Comparison of ENCODE assay signal across 30 cellular contexts in genomic region chr18:62071071-62071470, GRCh38.
"Had no signal": no experiment of that assay in that cellular context is flagged by ENCODE, and none has a peak within 500 bp of the region (broad histone marks: within the 10 kb centered on the region; RNA-seq: fewer than 3 reads in every experiment).

No MANE protein-coding gene starts in this region.

- H3K4me3 Mint-ChIP-seq: activated CD4-positive, alpha-beta memory T cell treated with anti-CD3 and anti-CD28 coated beads, Interleukin-2, amount 10 ng/mL, durations not matched to agents 7 days and 5 days; activated CD8-positive, alpha-beta memory T cell treated with anti-CD3 and anti-CD28 coated beads, Interleukin-2, amount 10 ng/mL, durations not matched to agents 7 days and 5 days; activated naive CD8-positive, alpha-beta T cell treated with anti-CD3 and anti-CD28 coated beads for 36 hours; central memory CD8-positive, alpha-beta T cell; T-cell; T-helper 17 cell had no signal

- H3K4me1 Mint-ChIP-seq: activated CD4-positive, alpha-beta memory T cell treated with anti-CD3 and anti-CD28 coated beads, Interleukin-2, amount 10 ng/mL, durations not matched to agents 7 days and 5 days; activated CD8-positive, alpha-beta memory T cell treated with anti-CD3 and anti-CD28 coated beads, Interleukin-2, amount 10 ng/mL, durations not matched to agents 7 days and 5 days; activated naive CD8-positive, alpha-beta T cell treated with anti-CD3 and anti-CD28 coated beads for 36 hours; central memory CD8-positive, alpha-beta T cell; T-cell; T-helper 17 cell had no signal

- H3K27me3 Mint-ChIP-seq: activated CD4-positive, alpha-beta memory T cell treated with anti-CD3 and anti-CD28 coated beads, Interleukin-2, amount 10 ng/mL, durations not matched to agents 7 days and 5 days; activated CD8-positive, alpha-beta memory T cell treated with anti-CD3 and anti-CD28 coated beads, Interleukin-2, amount 10 ng/mL, durations not matched to agents 7 days and 5 days; activated naive CD8-positive, alpha-beta T cell treated with anti-CD3 and anti-CD28 coated beads for 36 hours; central memory CD8-positive, alpha-beta T cell; T-cell; T-helper 17 cell had no signal

- H3K27ac Mint-ChIP-seq: activated CD4-positive, alpha-beta memory T cell treated with anti-CD3 and anti-CD28 coated beads, Interleukin-2, amount 10 ng/mL, durations not matched to agents 7 days and 5 days; activated CD8-positive, alpha-beta memory T cell treated with anti-CD3 and anti-CD28 coated beads, Interleukin-2, amount 10 ng/mL, durations not matched to agents 7 days and 5 days; activated naive CD8-positive, alpha-beta T cell treated with anti-CD3 and anti-CD28 coated beads for 36 hours; T-cell; T-helper 17 cell had no signal

- DNase-seq: activated CD4-positive, alpha-beta memory T cell treated with anti-CD3 and anti-CD28 coated beads, Interleukin-2, amount 10 ng/mL, durations not matched to agents 7 days and 5 days; activated CD4-positive, alpha-beta T cell treated with anti-CD3 and anti-CD28 coated beads for 1 hour; activated CD4-positive, alpha-beta T cell treated with anti-CD3 and anti-CD28 coated beads for 48 hours; activated CD4-positive, CD25-positive, alpha-beta regulatory T cell; activated CD8-positive, alpha-beta memory T cell treated with anti-CD3 and anti-CD28 coated beads for 24 hours; activated CD8-positive, alpha-beta memory T cell treated with anti-CD3 and anti-CD28 coated beads, Interleukin-2, amount 10 ng/mL, durations not matched to agents 7 days and 5 days; activated CD8-positive, alpha-beta memory T cell treated with anti-CD3 and anti-CD28 coated beads, Interleukin-2, amount 50 U/mL, for 48 hours; activated effector memory CD4-positive, alpha-beta T cell treated with Interleukin-2 at 50 U/mL for 16 hours; activated naive CD4-positive, alpha-beta T cell treated with anti-CD3 and anti-CD28 coated beads, Interleukin-2, amount 50 U/mL, for 16 hours; activated naive CD8-positive, alpha-beta T cell treated with anti-CD3 and anti-CD28 coated beads for 36 hours; activated T-cell treated with anti-CD3 and anti-CD28 coated beads, Interleukin-2, amount 50 U/mL, for 48 hours; amygdala; Karpas-422; MM.1S; MV-4-11; NCI-H1092; NCI-H1436 treated with DMSO at 0.1 percent for 48 hours; NCI-H1694 treated with DMSO at 0.1 percent for 48 hours; NCI-H2029; NCI-H345; NCI-H524 treated with DMSO at 0.1 percent for 48 hours; NK-92 treated with Interleukin-12 subunit alpha and Interleukin-12 subunit beta, amount 100 ng/mL, for 24 hours; PC-9; SIG-M5; T-cell; T-helper 17 cell; WERI-Rb-1 had no signal

- ATAC-seq: activated CD8-positive, alpha-beta memory T cell treated with anti-CD3 and anti-CD28 coated beads, Interleukin-2, amount 10 ng/mL, durations not matched to agents 7 days and 5 days; Right ventricle myocardium inferior; SK-N-SH treated with all-trans-retinoic acid at 6 μM for 48 hours; T-cell; T-helper 17 cell had no signal

- H3K9me3 Mint-ChIP-seq: activated CD4-positive, alpha-beta memory T cell treated with anti-CD3 and anti-CD28 coated beads, Interleukin-2, amount 10 ng/mL, durations not matched to agents 7 days and 5 days had no signal
